ENCODE assay signal across 14 cellular contexts in genomic region chr7:35723011-35723410, GRCh38. TPM values are rescaled to one million over a fixed set of nuclear protein-coding genes. Genes with fewer than 3 reads are reported as not detected.
DNase-seq lines count a peak whose midpoint lies in the region; ATAC-seq, FAIRE-seq and TF ChIP-seq lines count a peak whose summit lies in the region.
"Had no signal": no experiment of that assay in that cellular context is flagged by ENCODE, and none has a peak within 500 bp of the region (broad histone marks: within the 10 kb centered on the region; RNA-seq: fewer than 3 reads in every experiment).

No MANE protein-coding gene starts in this region.

- H3K27me3 Mint-ChIP-seq in activated CD8-positive, alpha-beta T cell treated with anti-CD3 and anti-CD28 coated beads for 36 hours, result no peaks in the 10 kb centered on the region

- H3K27ac Mint-ChIP-seq in activated CD8-positive, alpha-beta T cell treated with anti-CD3 and anti-CD28 coated beads for 36 hours, result peak overlapping the region; percentile 84

- H3K4me3 Mint-ChIP-seq in activated CD8-positive, alpha-beta T cell treated with anti-CD3 and anti-CD28 coated beads for 36 hours, result no peak overlapping the region

- H3K9me1 ChIP-seq in keratinocyte (ENCODE audit: control insufficient read depth, extremely low read depth, insufficient read depth, low read length), result no peaks in the 10 kb centered on the region

- no peaks in the 10 kb centered on the region for H3K9me3 ChIP-seq in HCT116 (ENCODE audit: control insufficient read depth in 1 of 2, insufficient read depth in 1 of 2, low read depth in 1 of 2, low read length in 2 of 2)
- no peaks in the 10 kb centered on the region for H3K9me3 ChIP-seq in keratinocyte (ENCODE audit: control insufficient read depth, low read depth, low read length)
- H3K9me3 ChIP-seq: esophagus squamous epithelium, tibial artery had no signal

- no peak overlapping the region for H3K27ac ChIP-seq in HCT116 (ENCODE audit: low read depth, low read length)
- no peak overlapping the region for H3K27ac ChIP-seq in keratinocyte (ENCODE audit: control insufficient read depth, insufficient read depth, low read length)
- H3K27ac ChIP-seq: 22Rv1, cardiac muscle cell, esophagus squamous epithelium, tibial artery had no signal

- no peak overlapping the region for H2AFZ ChIP-seq in HCT116 (ENCODE audit: low read depth, low read length, poor library complexity, severe bottlenecking)
- H2AFZ ChIP-seq in keratinocyte (ENCODE audit: control insufficient read depth, low read length), result no peak overlapping the region

- FAIRE-seq in keratinocyte (lab: Jason Lieb, UNC), result no peak

- RAD21 ChIA-PET in HCT116 (lab: Charles Lee; ENCODE audit: low non-redundant PET in 1 of 2, low total read pairs in 2 of 2, uncharacterized antibody in 2 of 2, unreplicated experiment in 2 of 2), result no interaction called here

- no peaks in the 10 kb centered on the region for H3K4me1 ChIP-seq in HCT116 (ENCODE audit: control insufficient read depth in 1 of 2, insufficient read depth in 2 of 2, low read length in 2 of 2)
- H3K4me1 ChIP-seq in keratinocyte (ENCODE audit: control insufficient read depth, extremely low read depth, insufficient read depth, low read length), result no peaks in the 10 kb centered on the region

- TF ChIP-seq RAD21 in HCT116 (IDR thresholded peaks at IDR 0.05; ENCODE audit: low read depth), result no peak

- no peaks in the 10 kb centered on the region for H3K36me3 ChIP-seq in HCT116 (ENCODE audit: control insufficient read depth in 1 of 2, insufficient read depth in 2 of 2, low read length in 2 of 2)
- H3K36me3 ChIP-seq in keratinocyte (ENCODE audit: control insufficient read depth in 2 of 2, extremely low read depth in 1 of 2, insufficient read depth in 2 of 2, low read length in 2 of 2), result no peaks in the 10 kb centered on the region
- H3K36me3 ChIP-seq: cardiac muscle cell, esophagus squamous epithelium, tibial artery had no signal

- BruUV-seq in HCT116 (replicated peaks; lab: Mats Ljungman, UMichigan), result no TSS peak

- H3K9me2 ChIP-seq in HCT116 (ENCODE audit: insufficient read depth), result no peaks in the 10 kb centered on the region

- H4K20me1 ChIP-seq in HCT116 (ENCODE audit: insufficient read depth) (no peaks in the 10 kb centered on the region), keratinocyte (ENCODE audit: control insufficient read depth, extremely low read depth, insufficient read depth, low read length) (no peaks in the 10 kb centered on the region)

- dilution Hi-C loops in keratinocyte (cut with MboI; ENCODE audit: extremely low pct_ligation_motif_present, low sequenced_read_pairs), result loop anchor here (25.0 kb wide), 1 partner anchor 89 kb away; the partner anchor contains the start of gene SEPTIN7

- peaks cover 7% of the 10 kb centered on the region for H3K9me3 Mint-ChIP-seq in activated CD8-positive, alpha-beta T cell treated with anti-CD3 and anti-CD28 coated beads for 36 hours

- H3K9ac ChIP-seq in HCT116 (ENCODE audit: low read length) (no peak overlapping the region), keratinocyte (ENCODE audit: control insufficient read depth, extremely low read depth, insufficient read depth, low read length) (no peak overlapping the region)

- no peak overlapping the region for H3K4me3 ChIP-seq in HCT116 (replicated peaks in 1 of 2; ENCODE audit: low read depth in 1 of 2, low read length in 2 of 2)
- H3K4me3 ChIP-seq in keratinocyte (ENCODE audit: control insufficient read depth in 2 of 3, extremely low read depth in 1 of 3, insufficient read depth in 2 of 3, low read depth in 1 of 3, low read length in 3 of 3), result no peak overlapping the region
- H3K4me3 ChIP-seq: cardiac muscle cell, esophagus squamous epithelium, tibial artery had no signal

- H3K4me2 ChIP-seq in HCT116 (ENCODE audit: low read length) (no peak overlapping the region), keratinocyte (ENCODE audit: control insufficient read depth, extremely low read depth, insufficient read depth, low read depth, low read length) (no peak overlapping the region)

- POLR2A ChIA-PET in HCT116 (lab: Charles Lee), result no interaction called here
- POLR2A ChIA-PET in activated CD8-positive, alpha-beta T cell treated with anti-CD3 and anti-CD28 coated beads for 36 hours (lab: Charles Lee), result interaction anchor here (0.9 to 2.6 kb wide), 12 partner anchors 9 to 117 kb away, joined by 3 to 21 read pairs (median 5); partner anchors contain the start of genes HERPUD2 and SEPTIN7

- DNase-seq in DMS53 (lab: John Stamatoyannopoulos, UW) (peak; percentile 16), DMS53 treated with DMSO at 0.1 percent for 48 hours (lab: John Stamatoyannopoulos, UW; ENCODE audit: unreplicated experiment) (no peak), HCT116 (ENCODE audit: low read depth, low spot score) (no peak), keratinocyte (ENCODE audit: low read depth, low spot score) (peak; percentile 11), sciatic nerve (ENCODE audit: low spot score) (no peak)
- DNase-seq in activated CD8-positive, alpha-beta T cell treated with anti-CD3 and anti-CD28 coated beads for 36 hours, result peak; percentile 28
- DNase-seq: esophagus squamous epithelium, KBM-7, T1000, tibial artery had no signal

- H3K36me3 Mint-ChIP-seq in activated CD8-positive, alpha-beta T cell treated with anti-CD3 and anti-CD28 coated beads for 36 hours (ENCODE audit: low read depth), result no peaks in the 10 kb centered on the region

- CTCF ChIA-PET in HCT116 (lab: Charles Lee), result interaction anchor here (1.5 kb wide), 1 partner anchor 13 kb away, joined by 4 read pairs; no protein-coding TSS in a partner anchor
- CTCF ChIA-PET in activated CD8-positive, alpha-beta T cell treated with anti-CD3 and anti-CD28 coated beads for 36 hours (lab: Charles Lee), result interaction anchor here (1.1 to 7.8 kb wide), 9 partner anchors 12 to 184 kb away, joined by 3 to 49 read pairs (median 3); partner anchors contain the start of genes HERPUD2 and SEPTIN7

- peaks cover 64% of the 10 kb centered on the region for H3K4me1 Mint-ChIP-seq in activated CD8-positive, alpha-beta T cell treated with anti-CD3 and anti-CD28 coated beads for 36 hours (ENCODE audit: low read depth)

- H3K27me3 ChIP-seq in HCT116 (ENCODE audit: insufficient read depth, low read length), result no peaks in the 10 kb centered on the region
- H3K27me3 ChIP-seq in keratinocyte (ENCODE audit: control insufficient read depth, extremely low read depth, insufficient read depth, low read length), result no peaks in the 10 kb centered on the region
- H3K27me3 ChIP-seq: cardiac muscle cell, esophagus squamous epithelium, tibial artery had no signal

- no peak for ATAC-seq in HCT116
- ATAC-seq in activated CD8-positive, alpha-beta T cell treated with anti-CD3 and anti-CD28 coated beads for 36 hours, result peak; percentile 66
- no peak for ATAC-seq in HG02642 (IDR thresholded peaks at IDR 0.05; ENCODE audit: poor library complexity, unreplicated experiment)
- no peak for ATAC-seq in GM21423 (IDR thresholded peaks at IDR 0.05; ENCODE audit: unreplicated experiment)
- no peak for ATAC-seq in sciatic nerve

- TF ChIP-seq CTCF in HCT116 (IDR thresholded peaks at IDR 0.05 in 2 of 3, conservative IDR thresholded peaks at IDR 0.05 in 1 of 3; ENCODE audit: borderline replicate concordance in 1 of 3, insufficient read depth in 1 of 3, low read depth in 2 of 3, low read length in 2 of 3) (peak in 2 of 3 experiments; percentile 8 to 15; a peak in 1 of 6 replicates), keratinocyte (optimal IDR thresholded peaks at IDR 0.05 in 1 of 3, IDR thresholded peaks at IDR 0.05 in 1 of 3, conservative IDR thresholded peaks at IDR 0.05 in 1 of 3; ENCODE audit: extremely low read depth in 1 of 3, insufficient read depth in 2 of 3, low read length in 3 of 3) (peak in 1 of 3 experiments; percentile 38)
- TF ChIP-seq CTCF in activated CD8-positive, alpha-beta T cell treated with anti-CD3 and anti-CD28 coated beads for 36 hours (IDR thresholded peaks at IDR 0.05), result peak; percentile 12

- TF ChIP-seq POLR2A in HCT116 (IDR thresholded peaks at IDR 0.05; ENCODE audit: borderline replicate concordance, extremely low read depth, insufficient read depth, insufficient read length), result no peak

- intact Hi-C loops in HCT116 (cut with micrococcal nuclease) (no loop called here), sciatic nerve (cut with DNase I) (no loop called here)
- intact Hi-C loops in activated CD8-positive, alpha-beta T cell treated with anti-CD3 and anti-CD28 coated beads for 36 hours (cut with micrococcal nuclease), result no loop called here

- no peaks in the 10 kb centered on the region for H3K79me2 ChIP-seq in HCT116 (ENCODE audit: insufficient read depth, low read length)
- no peaks in the 10 kb centered on the region for H3K79me2 ChIP-seq in keratinocyte (ENCODE audit: control insufficient read depth, insufficient read depth, low read length)

TF ChIP-seq in HCT116, 20 proteins besides CTCF, POLR2A, EP300 and RAD21 (continues in another document):
- TF ChIP-seq ZBTB33 (IDR thresholded peaks at IDR 0.05; ENCODE audit: extremely low read depth, insufficient replicate concordance, low read length) (no peak), ELF1 (IDR thresholded peaks at IDR 0.05; ENCODE audit: borderline replicate concordance, low read depth) (no peak), EZH2 (IDR thresholded peaks at IDR 0.05) (no peak)

RNA-seq across cellular contexts. Expression of gene HERPUD2, which starts 28.1 kb away (rescaled TPM):
- 20.5 TPM for total RNA-seq in HCT116 (2021; ENCODE audit: unreplicated experiment)
- 23.2 and 25.7 TPM in 2 replicates for polyA plus RNA-seq in HCT116 (2012)
- total RNA-seq in activated CD8-positive, alpha-beta T cell treated with anti-CD3 and anti-CD28 coated beads for 36 hours, result 10 to 100 TPM; 24.9 to 25.0 TPM
- 43.6 to 52.6 TPM (median 48.0 TPM) in 3 replicates for polyA plus RNA-seq in keratinocyte
- polyA plus RNA-seq in keratinocyte (2011; ENCODE audit: low read depth), result 17.6 TPM
- 30.7 and 57.3 TPM in 2 replicates for polyA plus RNA-seq in keratinocyte (2011; cell fraction: cytosol; rRNA removed)
- 48.3 and 53.8 TPM in 2 replicates for polyA plus RNA-seq in keratinocyte (2011; cell fraction: nucleus; rRNA removed)
- 20.2 and 23.1 TPM in 2 replicates for polyA plus RNA-seq in keratinocyte (2012; ENCODE audit: low replicate concordance)
- polyA minus RNA-seq in keratinocyte, result 58.6 to 81.2 TPM (median 78.1 TPM) in 3 replicates
- polyA minus RNA-seq in keratinocyte (2011; cell fraction: cytosol; rRNA and poly(A)+ RNA removed), result 31.5 TPM
- 43.7 and 58.1 TPM in 2 replicates for polyA minus RNA-seq in keratinocyte (2011; cell fraction: nucleus; rRNA and poly(A)+ RNA removed)
- 33.8 TPM for total RNA-seq in sciatic nerve

Comparison
In these comparisons a context has a peak if more than half of its experiments do, and no peak if none do; other contexts are left out.
1. DNase-seq: peak in DMS53 (single experiment), activated CD8-positive, alpha-beta T cell treated with anti-CD3 and anti-CD28 coated beads for 36 hours (single experiment) and keratinocyte (single experiment); none in DMS53 treated with DMSO at 0.1 percent for 48 hours (single experiment), HCT116 (single experiment) and sciatic nerve (single experiment).